Comparison of ENCODE assay signal across 24 cellular contexts in the genomic region with DNA sequence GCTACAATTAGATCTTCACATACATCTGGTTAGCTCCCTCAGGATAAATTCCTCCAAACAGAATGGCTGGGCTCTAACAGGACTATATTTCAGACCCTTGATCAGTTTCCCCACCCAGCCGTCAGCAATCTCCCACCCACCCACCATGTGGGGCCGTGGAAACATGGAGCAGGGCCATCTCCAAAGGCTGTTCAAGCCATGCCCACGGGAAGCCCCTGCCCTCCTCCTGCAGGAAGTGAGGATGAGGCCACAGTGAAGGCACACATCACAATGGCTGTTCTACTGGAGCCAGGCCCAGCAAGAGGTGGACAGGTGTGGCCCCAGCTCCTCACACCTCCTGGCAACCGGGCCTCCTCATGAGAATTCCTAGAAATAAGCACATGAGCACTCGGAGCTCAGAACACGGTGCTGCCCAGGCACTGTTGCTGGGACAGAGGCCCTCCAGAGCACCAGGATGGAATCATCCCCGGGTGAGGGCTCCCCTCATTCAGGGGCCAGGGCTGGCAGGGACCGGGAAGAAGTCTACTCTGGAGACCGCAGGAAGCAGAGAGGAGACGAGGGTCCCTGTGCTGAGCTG. TPM values are rescaled to one million over a fixed set of nuclear protein-coding genes. Genes with fewer than 3 reads are reported as not detected.
DNase-seq lines count a peak whose midpoint lies in the region; ATAC-seq, FAIRE-seq and TF ChIP-seq lines count a peak whose summit lies in the region.
"Had no signal": no experiment of that assay in that cellular context is flagged by ENCODE, and none has a peak within 500 bp of the region (broad histone marks: within the 10 kb centered on the region; RNA-seq: fewer than 3 reads in every experiment).

Gene LITAFD (plus strand): TSS at position 311 of the 577 bp plus-strand sequence. CDS start 2,005 bp downstream, outside the sequence.

- peaks cover 16% of the 10 kb centered on the region for H3K4me1 Mint-ChIP-seq in neural progenitor cell
- H3K4me1 Mint-ChIP-seq in stimulated activated naive B cell treated with anti-CD40 and anti-IgM and Interleukin-4, amounts not matched to agents 10 μg/mL and 1 μg/mL and 100 μg/mL, for 72 hours = peaks cover 25 to 38% of the 10 kb centered on the region in 2 donors

- no peak within 1 kb of the TSS for H3K56ac ChIP-seq in H1 (replicated peaks; ENCODE audit: insufficient read length, low read depth, low read length)

- 67 to 71% methylated on average over 10 of the region's 10 CpGs for whole genome bisulfite sequencing in heart right ventricle, 2 donors
- 91% methylated on average over 10 of the region's 10 CpGs; no CpG with 5 or more reads in 1 of the 2 experiments for WGBS in H1 (ENCODE audit: extremely low coverage in 1 of 2, insufficient coverage in 1 of 2, insufficient read length in 1 of 2, insufficient replicate concordance in 2 of 2, low coverage in 1 of 2, low lambda C conversion rate in 2 of 2, missing lambda C conversion rate in 1 of 2), 2 experiments

- peak within 1 kb of the TSS; percentile 72; the same call in 1 of the 2 replicates for H2BK20ac ChIP-seq in H1 (ENCODE audit: low read length)

- H3K4me1 ChIP-seq in heart right ventricle = peaks cover 0 to 17% (median 14%) of the 10 kb centered on the region in 9 donors
- H3K4me1 ChIP-seq in H1 (replicated peaks in 1 of 4; ENCODE audit: control insufficient read depth in 3 of 4, insufficient read depth in 4 of 4, low read length in 3 of 4) = peaks cover 3 to 26% (median 17%) of the 10 kb centered on the region in 4 experiments
- peaks cover 8% of the 10 kb centered on the region for H3K4me1 ChIP-seq in neural progenitor cell
- H3K4me1 ChIP-seq in colonic mucosa = peaks cover 13% of the 10 kb centered on the region
- H3K4me1 ChIP-seq: HAP-1 had no signal

- no peak for TF ChIP-seq EP300 in H1 (IDR thresholded peaks at IDR 0.05; ENCODE audit: borderline replicate concordance in 1 of 2, low read depth in 2 of 2, low read length in 2 of 2)

- peak within 1 kb of the TSS; percentile 42 for H3K27ac Mint-ChIP-seq in neural progenitor cell
- H3K27ac Mint-ChIP-seq in stimulated activated naive B cell treated with anti-CD40 and anti-IgM and Interleukin-4, amounts not matched to agents 10 μg/mL and 1 μg/mL and 100 μg/mL, for 72 hours = peak within 1 kb of the TSS; percentile 52
- H3K27ac Mint-ChIP-seq: CD4-positive, alpha-beta T cell had no signal

- no peaks in the 10 kb centered on the region for H3K9me3 Mint-ChIP-seq in neural progenitor cell
- H3K9me3 Mint-ChIP-seq in stimulated activated naive B cell treated with anti-CD40 and anti-IgM and Interleukin-4, amounts not matched to agents 10 μg/mL and 1 μg/mL and 100 μg/mL, for 72 hours = no peaks in the 10 kb centered on the region
- H3K9me3 Mint-ChIP-seq: CD4-positive, alpha-beta T cell had no signal

- no peak within 1 kb of the TSS for H3K4ac ChIP-seq in H1 (replicated peaks; ENCODE audit: insufficient read length, low read depth, low read length)

- H3K9ac ChIP-seq in H1 (replicated peaks in 1 of 4; ENCODE audit: extremely low read depth in 1 of 4, low read depth in 3 of 4, low read length in 3 of 4) (no peak within 1 kb of the TSS), neural progenitor cell (no peak within 1 kb of the TSS), colonic mucosa (ENCODE audit: low read depth in 2 of 2, low read length in 2 of 2) (no peak within 1 kb of the TSS)

- TF ChIP-seq RAD21 in H1 (IDR thresholded peaks at IDR 0.05 in 1 of 2, conservative IDR thresholded peaks at IDR 0.05 in 1 of 2; ENCODE audit: low read depth in 2 of 2, low read length in 2 of 2) = no peak

- H2AFZ ChIP-seq in H1 (ENCODE audit: low read length) = no peak within 1 kb of the TSS
- no peak within 1 kb of the TSS for H2AFZ ChIP-seq in neural progenitor cell (replicated peaks)

- FAIRE-seq in H1 (lab: Jason Lieb, UNC) = no peak
- FAIRE-seq: G401.6, HTR-8/SVneo, K562 had no signal

- H3F3A ChIP-seq in neural progenitor cell (ENCODE audit: low read depth) = peaks cover 10% of the 10 kb centered on the region

- no peak for TF ChIP-seq CTCF in heart right ventricle (IDR thresholded peaks at IDR 0.05)
- no peak for TF ChIP-seq CTCF in H1 (IDR thresholded peaks at IDR 0.05; ENCODE audit: control extremely low read depth in 1 of 3, insufficient read depth in 1 of 3, low read depth in 1 of 3, low read length in 3 of 3)
- no peak for TF ChIP-seq CTCF in neural progenitor cell (IDR thresholded peaks at IDR 0.05)
- no peak for TF ChIP-seq CTCF in RWPE1 (conservative IDR thresholded peaks at IDR 0.05; ENCODE audit: low read depth)
- TF ChIP-seq CTCF in colonic mucosa (IDR thresholded peaks at IDR 0.05) = no peak

- H2AK5ac ChIP-seq in H1 (ENCODE audit: low read depth, low read length) = no peak within 1 kb of the TSS

- POLR2A ChIA-PET in H1 (lab: Charles Lee; ENCODE audit: partially characterized antibody) (interaction anchor here (0.7 to 29.1 kb wide), 5 partner anchors 8 to 112 kb away, joined by 3 to 456 read pairs (median 7); partner anchors contain the start of gene CARHSP1), RWPE1 (lab: Yijun Ruan, JAX; ENCODE audit: low non-redundant PET) (no interaction called here)

- H3K18ac ChIP-seq in H1 (ENCODE audit: extremely low read depth, low read length) = no peak within 1 kb of the TSS

- TF ChIP-seq POLR2A in H1 (IDR thresholded peaks at IDR 0.05; ENCODE audit: control extremely low read depth in 1 of 2, low read depth in 2 of 2, low read length in 2 of 2) = no peak

- H3K36me3 ChIP-seq in heart right ventricle (no peaks in the 10 kb centered on the region), H1 (ENCODE audit: control insufficient read depth in 2 of 4, insufficient read depth in 4 of 4, low read length in 3 of 4) (peaks cover 0 to under 1% (median 0%) of the 10 kb centered on the region in 4 experiments; a peak in 1 of 8 replicates), neural progenitor cell (no peaks in the 10 kb centered on the region), colonic mucosa (no peaks in the 10 kb centered on the region)
- H3K36me3 ChIP-seq: HAP-1 had no signal

- no peak within 1 kb of the TSS for H4K91ac ChIP-seq in H1 (replicated peaks; ENCODE audit: insufficient read length, low read length)

- H3K27me3 ChIP-seq in heart right ventricle (peaks cover 0 to 21% (median 0%) of the 10 kb centered on the region in 7 donors), H1 (replicated peaks in 1 of 4; ENCODE audit: control insufficient read depth in 3 of 4, extremely low read depth in 1 of 4, insufficient read depth in 3 of 4, low read length in 3 of 4) (no peaks in the 10 kb centered on the region), neural progenitor cell (no peaks in the 10 kb centered on the region), colonic mucosa (no peaks in the 10 kb centered on the region)
- H3K27me3 ChIP-seq: BE2C had no signal

- H3K23me2 ChIP-seq in H1 (ENCODE audit: low read depth, low read length) = no peaks in the 10 kb centered on the region; the same call in 1 of the 2 replicates

- ATAC-seq in left ventricle myocardium superior (no peak), heart right ventricle (no peak)
- no peak for ATAC-seq in stimulated activated naive B cell treated with anti-CD40 and anti-IgM and Interleukin-4, amounts not matched to agents 10 μg/mL and 1 μg/mL and 100 μg/mL, for 72 hours (replicated peaks)
- ATAC-seq: K562 had no signal

- no peak within 1 kb of the TSS for H3K4me3 ChIP-seq in heart right ventricle
- H3K4me3 ChIP-seq in H1 (ENCODE audit: extremely low read depth in 1 of 4, insufficient read depth in 2 of 4, low read depth in 3 of 4, low read length in 4 of 4) = no peak within 1 kb of the TSS
- no peak within 1 kb of the TSS for H3K4me3 ChIP-seq in neural progenitor cell
- no peak within 1 kb of the TSS for H3K4me3 ChIP-seq in colonic mucosa
- H3K4me3 ChIP-seq: HAP-1, K562 had no signal

- no peak within 1 kb of the TSS for H3K23ac ChIP-seq in H1 (ENCODE audit: insufficient read length)

- no peak within 1 kb of the TSS for H4K5ac ChIP-seq in H1 (ENCODE audit: insufficient read length, low read depth, low read length)

- H3K14ac ChIP-seq in H1 (ENCODE audit: insufficient read length) = no peak within 1 kb of the TSS

- H2BK15ac ChIP-seq in H1 (ENCODE audit: low read length) = 0 out of 2 replicates have a peak within 1 kb of the TSS, but pooled peaks have one; percentile 19

- H3K27me3 Mint-ChIP-seq in neural progenitor cell (ENCODE audit: insufficient read depth, low read depth) = peaks cover 9% of the 10 kb centered on the region
- peaks cover 6 to 10% of the 10 kb centered on the region in 2 donors for H3K27me3 Mint-ChIP-seq in stimulated activated naive B cell treated with anti-CD40 and anti-IgM and Interleukin-4, amounts not matched to agents 10 μg/mL and 1 μg/mL and 100 μg/mL, for 72 hours

- no peak within 1 kb of the TSS for H3K4me3 Mint-ChIP-seq in neural progenitor cell
- H3K4me3 Mint-ChIP-seq in stimulated activated naive B cell treated with anti-CD40 and anti-IgM and Interleukin-4, amounts not matched to agents 10 μg/mL and 1 μg/mL and 100 μg/mL, for 72 hours = no peak within 1 kb of the TSS
- H3K4me3 Mint-ChIP-seq: CD4-positive, alpha-beta T cell had no signal

- no peak within 1 kb of the TSS for H4K8ac ChIP-seq in H1 (ENCODE audit: extremely low read depth, insufficient read depth, low read length)

- intact Hi-C loops in left ventricle myocardium superior (cut with micrococcal nuclease) (no loop called here), heart right ventricle (cut with DNase I) (loop anchor here in 9 of 10 donors (2.0 to 10.0 kb wide), 7 partner anchors 85 to 317 kb away; partner anchors contain the start of genes PMM2 (in 2 of the 9) and TMEM186 (in 2 of the 9)), colonic mucosa (cut with DNase I) (loop anchor here (5.0 kb wide), 3 partner anchors 85 to 315 kb away; partner anchors contain the start of genes PMM2 and TMEM186)

- no peaks in the 10 kb centered on the region for H3K79me2 ChIP-seq in H1 (ENCODE audit: control insufficient read depth in 1 of 2, insufficient read depth in 2 of 2, low read length in 2 of 2)
- no peaks in the 10 kb centered on the region for H3K79me2 ChIP-seq in neural progenitor cell (ENCODE audit: low read depth)

- H2BK12ac ChIP-seq in H1 (ENCODE audit: low read depth, low read length) = no peak within 1 kb of the TSS

- H3K4me2 ChIP-seq in H1 (ENCODE audit: insufficient read depth in 1 of 2, low read depth in 2 of 2, low read length in 2 of 2) (no peak within 1 kb of the TSS), neural progenitor cell (no peak within 1 kb of the TSS)

- H3K36me3 Mint-ChIP-seq in neural progenitor cell = peaks cover 3% of the 10 kb centered on the region
- peaks cover 4 to 14% of the 10 kb centered on the region in 2 donors for H3K36me3 Mint-ChIP-seq in stimulated activated naive B cell treated with anti-CD40 and anti-IgM and Interleukin-4, amounts not matched to agents 10 μg/mL and 1 μg/mL and 100 μg/mL, for 72 hours

- DNase-seq in left ventricle myocardium superior = peak; percentile 15
- DNase-seq in heart right ventricle = no peak
- no peak for DNase-seq in H1 (ENCODE audit: low read depth in 1 of 2, low spot score in 2 of 2)
- DNase-seq in neural progenitor cell (ENCODE audit: low spot score) = no peak
- no peak for DNase-seq in stimulated activated naive B cell treated with anti-CD40 and anti-IgM and Interleukin-4, amounts not matched to agents 10 μg/mL and 1 μg/mL and 100 μg/mL, for 72 hours
- no peak for DNase-seq in SW480 (ENCODE audit: low spot score)
- no peak for DNase-seq in RWPE1 (ENCODE audit: low spot score)
- DNase-seq in colonic mucosa = no peak
- DNase-seq: BE2C; Caco-2; CD4-positive, alpha-beta T cell; NCI-H1105 treated with DMSO at 0.1 percent for 48 hours; NCI-H1694 treated with DMSO at 0.1 percent for 48 hours; NCI-H2107; NCI-H2227 treated with DMSO at 0.1 percent for 48 hours; NCI-H510A treated with DMSO at 0.1 percent for 48 hours; NCI-H774; SIG-M5 had no signal

- H3K9me3 ChIP-seq in heart right ventricle (no peaks in the 10 kb centered on the region), H1 (ENCODE audit: insufficient read depth in 2 of 2, low read depth in 1 of 2, low read length in 1 of 2) (no peaks in the 10 kb centered on the region), neural progenitor cell (ENCODE audit: low read depth) (no peaks in the 10 kb centered on the region), colonic mucosa (no peaks in the 10 kb centered on the region)
- H3K9me3 ChIP-seq: BE2C, Caco-2, HAP-1 had no signal

- H3K79me1 ChIP-seq in H1 (ENCODE audit: low read depth, low read length) = no peaks in the 10 kb centered on the region

- H3K27ac ChIP-seq in heart right ventricle (no peak within 1 kb of the TSS), H1 (ENCODE audit: low read depth, low read length) (no peak within 1 kb of the TSS), neural progenitor cell (no peak within 1 kb of the TSS), RWPE1 (no peak within 1 kb of the TSS), colonic mucosa (no peak within 1 kb of the TSS)

- H2BK120ac ChIP-seq in H1 (replicated peaks; ENCODE audit: low read depth, low read length) = no peak within 1 kb of the TSS

- peak within 1 kb of the TSS; percentile 3; the same call in 1 of the 2 replicates for H2BK5ac ChIP-seq in H1 (ENCODE audit: low read depth, low read length)

- no peaks in the 10 kb centered on the region for H4K20me1 ChIP-seq in H1 (replicated peaks in 1 of 2; ENCODE audit: control insufficient read depth in 1 of 2, insufficient read depth in 2 of 2, low read length in 2 of 2)
- H4K20me1 ChIP-seq in neural progenitor cell (ENCODE audit: low read depth) = peaks cover 15% of the 10 kb centered on the region

- CTCF ChIA-PET in H1 (lab: Charles Lee; ENCODE audit: partially characterized antibody) (interaction anchor here (0.7 to 7.2 kb wide), 20 partner anchors 9 to 312 kb away, joined by 3 to 52 read pairs (median 4); partner anchors contain the start of gene CARHSP1), RWPE1 (lab: Yijun Ruan, JAX) (interaction anchor here (0.6 kb wide), 1 partner anchor 24 kb away, joined by 3 read pairs; no protein-coding TSS in a partner anchor)

RNA-seq across cellular contexts. Expression of gene LITAFD, which starts in this region (rescaled TPM):
- total RNA-seq in left ventricle myocardium superior = not detected
- total RNA-seq in heart right ventricle = not detected
- not detected for polyA plus RNA-seq in heart right ventricle
- total RNA-seq in H1 (2021; fragmentation: NEBNext Ultra II Directional; extraction: Animal tissue kit (Norgen Biotek cat#: 25700)) = not detected in 2 replicates
- not detected in 2 replicates for polyA plus RNA-seq in H1 (2011; rRNA removed)
- polyA plus RNA-seq in H1 (2011; cell fraction: cytosol; rRNA removed) = not detected
- not detected for polyA plus RNA-seq in H1 (2011; cell fraction: nucleus; rRNA removed)
- not detected in 4 replicates for polyA plus RNA-seq in H1 (2012, experiment 1 of 2)
- not detected for polyA plus RNA-seq in H1 (2012, experiment 2 of 2)
- not detected for polyA plus RNA-seq in H1 (2013, experiment 1 of 2)
- not detected for polyA plus RNA-seq in H1 (2013, experiment 2 of 2)
- polyA minus RNA-seq in H1 (2011; rRNA and poly(A)+ RNA removed) = not detected in 2 replicates
- not detected for polyA minus RNA-seq in H1 (2011; cell fraction: cytosol; rRNA and poly(A)+ RNA removed)
- polyA minus RNA-seq in H1 (2011; cell fraction: nucleus; rRNA and poly(A)+ RNA removed) = not detected
- total RNA-seq in neural progenitor cell (ENCODE audit: low replicate concordance) = not detected in 2 replicates
- not detected for total RNA-seq in colonic mucosa
- total RNA-seq: A172, Caco-2, K562, RPMI7951 had no signal
- polyA plus RNA-seq: K562 had no signal

Comparison
In these comparisons a context has a peak if more than half of its experiments do, and no peak if none do; other contexts are left out.
1. Peak in DNase-seq in left ventricle myocardium superior; RNA of the gene not detected or under 1 TPM.